ENCODE assay signal across 39 cellular contexts in genomic region chr2:28901841-28902240, GRCh38.
"Had no signal": no experiment of that assay in that cellular context is flagged by ENCODE, and none has a peak within 500 bp of the region (broad histone marks: within the 10 kb centered on the region; RNA-seq: fewer than 3 reads in every experiment).

No MANE protein-coding gene starts in this region.

- H3K4me2 ChIP-seq: smooth muscle cell had no signal

- DNase-seq: activated CD4-positive, alpha-beta memory T cell treated with anti-CD3 and anti-CD28 coated beads, Interleukin-2, amount 10 ng/mL, durations not matched to agents 7 days and 5 days; activated CD4-positive, alpha-beta T cell treated with anti-CD3 and anti-CD28 coated beads for 1 hour; activated CD4-positive, alpha-beta T cell treated with anti-CD3 and anti-CD28 coated beads, Interleukin-2, amount 10 ng/mL, durations not matched to agents 7 days and 5 days; activated CD8-positive, alpha-beta memory T cell treated with anti-CD3 and anti-CD28 coated beads, Interleukin-2, amount 50 U/mL, for 48 hours; activated effector memory CD4-positive, alpha-beta T cell treated with anti-CD3 and anti-CD28 coated beads, Interleukin-2, amount 50 U/mL, for 16 hours; activated naive CD4-positive, alpha-beta T cell treated with anti-CD3 and anti-CD28 coated beads for 36 hours; activated naive CD8-positive, alpha-beta T cell treated with anti-CD3 and anti-CD28 coated beads for 36 hours; activated T-cell treated with anti-CD3 and anti-CD28 coated beads, Interleukin-2, amount 50 U/mL, for 4 hours; adrenal gland; aorta; body of pancreas; cerebellar nuclear complex; endodermal cell; gastrocnemius medialis; glutamatergic neuron; islet precursor cell; left ventricle myocardium inferior; naive B cell; nephron progenitor cell; ovary; retina; stimulated activated CD4-positive, alpha-beta T cell treated with anti-CD3 and anti-CD28 coated beads, Interleukin-1b, Interleukin-23, amount 100 ng/mL, for 48 hours; stimulated activated CD4-positive, alpha-beta T cell treated with anti-CD3 and anti-CD28 coated beads, Interleukin-4, amount 100 ng/mL, for 4 hours; stimulated activated CD8-positive, alpha-beta memory T cell treated with anti-CD3 and anti-CD28 coated beads, Interleukin-4, amount 100 ng/mL, for 48 hours; stimulated activated naive CD4-positive, alpha-beta T cell; T-helper 2 cell; trophoblast cell; uterus had no signal

- H3K9me3 ChIP-seq: adrenal gland, body of pancreas, esophagus muscularis mucosa, gastrocnemius medialis, left ventricle myocardium inferior, neutrophil, ovary, thoracic aorta, uterus had no signal

- H3K27ac ChIP-seq: adrenal gland, body of pancreas, cardiac muscle cell, coronary artery, esophagus muscularis mucosa, left ventricle myocardium inferior, neutrophil, ovary, thoracic aorta, uterus had no signal

- H3K4me3 ChIP-seq: adrenal gland, body of pancreas, cardiac muscle cell, coronary artery, esophagus muscularis mucosa, gastrocnemius medialis, left ventricle myocardium inferior, lung, ovary, smooth muscle cell, thoracic aorta, uterus had no signal

- H3K27ac Mint-ChIP-seq: activated CD4-positive, alpha-beta memory T cell treated with anti-CD3 and anti-CD28 coated beads, Interleukin-2, amount 10 ng/mL, durations not matched to agents 7 days and 5 days; activated naive CD4-positive, alpha-beta T cell treated with anti-CD3 and anti-CD28 coated beads for 36 hours; activated naive CD8-positive, alpha-beta T cell treated with anti-CD3 and anti-CD28 coated beads for 36 hours; nephron progenitor cell had no signal

- H3K27me3 Mint-ChIP-seq: activated CD4-positive, alpha-beta memory T cell treated with anti-CD3 and anti-CD28 coated beads, Interleukin-2, amount 10 ng/mL, durations not matched to agents 7 days and 5 days; activated CD4-positive, alpha-beta T cell treated with anti-CD3 and anti-CD28 coated beads, Interleukin-2, amount 10 ng/mL, durations not matched to agents 7 days and 5 days; activated naive CD8-positive, alpha-beta T cell treated with anti-CD3 and anti-CD28 coated beads for 36 hours; naive B cell; progenitor cell of endocrine pancreas had no signal

- H3K4me3 Mint-ChIP-seq: activated CD4-positive, alpha-beta memory T cell treated with anti-CD3 and anti-CD28 coated beads, Interleukin-2, amount 10 ng/mL, durations not matched to agents 7 days and 5 days; activated CD4-positive, alpha-beta T cell treated with anti-CD3 and anti-CD28 coated beads, Interleukin-2, amount 10 ng/mL, durations not matched to agents 7 days and 5 days; activated naive CD4-positive, alpha-beta T cell treated with anti-CD3 and anti-CD28 coated beads for 36 hours; activated T-cell treated with anti-CD3 and anti-CD28 coated beads, Interleukin-2, amount 50 U/mL, for 4 hours; endodermal cell; mesothelial cell of epicardium; naive B cell; nephron progenitor cell; WTC11 had no signal

- H3K9me3 Mint-ChIP-seq: activated CD4-positive, alpha-beta memory T cell treated with anti-CD3 and anti-CD28 coated beads, Interleukin-2, amount 10 ng/mL, durations not matched to agents 7 days and 5 days; activated CD4-positive, alpha-beta T cell treated with anti-CD3 and anti-CD28 coated beads, Interleukin-2, amount 10 ng/mL, durations not matched to agents 7 days and 5 days; activated naive CD4-positive, alpha-beta T cell treated with anti-CD3 and anti-CD28 coated beads for 36 hours; activated naive CD8-positive, alpha-beta T cell treated with anti-CD3 and anti-CD28 coated beads for 36 hours; activated T-cell treated with anti-CD3 and anti-CD28 coated beads, Interleukin-2, amount 50 U/mL, for 4 hours; endodermal cell; mesothelial cell of epicardium; naive B cell; nephron progenitor cell; WTC11 had no signal

- H3K27me3 ChIP-seq: adrenal gland, body of pancreas, cardiac muscle cell, esophagus muscularis mucosa, gastrocnemius medialis, neutrophil, ovary, uterus had no signal

- H3K36me3 ChIP-seq: neutrophil, ovary, uterus had no signal

- ATAC-seq: activated T-cell treated with anti-CD3 and anti-CD28 coated beads, Interleukin-2, amount 50 U/mL, for 4 hours; body of pancreas; gastrocnemius medialis; sciatic nerve; WTC11 had no signal
